Comparison of ENCODE assay signal across 8 cellular contexts in the genomic region with DNA sequence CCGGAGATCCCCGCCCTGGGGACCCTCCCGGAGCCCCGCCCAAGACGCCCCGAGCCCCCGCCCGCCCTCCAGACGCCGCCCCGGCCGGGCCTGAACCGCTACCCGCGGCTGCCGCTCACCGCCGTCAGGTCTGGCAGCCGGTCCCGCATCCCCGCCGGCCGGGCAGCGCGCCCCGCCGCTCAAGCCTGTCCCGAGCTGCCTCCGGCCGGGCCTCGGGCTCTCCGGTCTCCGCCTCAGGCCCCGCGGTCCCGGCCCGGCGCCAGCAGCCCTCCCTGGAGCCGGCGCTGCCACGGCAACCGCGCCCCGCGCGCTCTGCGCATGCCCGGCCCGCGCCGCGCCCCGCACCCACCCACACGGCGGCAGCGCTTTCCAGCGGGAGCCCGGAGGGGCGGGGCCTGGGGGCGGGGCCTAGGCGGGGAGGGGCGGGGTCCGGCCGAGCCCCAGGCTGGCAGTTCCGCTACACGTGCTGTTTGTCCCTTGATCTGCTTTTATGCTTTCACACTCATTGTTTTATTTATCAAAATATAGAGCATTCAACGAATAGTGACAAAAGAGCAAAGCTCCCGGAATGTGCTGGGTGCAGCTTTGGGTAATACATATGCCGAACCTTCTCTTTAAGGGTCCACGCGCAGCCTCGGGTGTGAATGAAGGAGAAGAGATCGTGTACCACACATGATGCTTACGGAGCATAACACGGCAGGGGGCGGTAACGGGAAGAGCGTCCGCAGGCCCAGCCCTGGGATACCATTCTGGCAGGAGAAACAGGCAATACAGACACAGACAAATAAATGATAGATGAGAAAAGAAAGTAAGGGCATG. TPM values are rescaled to one million over a fixed set of nuclear protein-coding genes. Genes with fewer than 3 reads are reported as not detected.
A peak's percentile ranks its signal among the peaks of the same experiment; 100 is the strongest.
DNase-seq lines count a peak whose midpoint lies in the region; ATAC-seq and TF ChIP-seq lines count a peak whose summit lies in the region.

A gene (minus strand): TSS at position 300 of the 819 bp plus-strand sequence. CDS start 151 bp downstream, at position 149.

- peaks cover 16% of the 10 kb centered on the region; the same call in 1 of the 2 replicates for H3K79me2 ChIP-seq in KMS-11 (ENCODE audit: insufficient read depth, low read depth)

- H3K36me3 ChIP-seq in KMS-11 (ENCODE audit: insufficient read depth) = no peaks in the 10 kb centered on the region

- peak; percentile 90 for ATAC-seq in GM21737 (IDR thresholded peaks at IDR 0.05; ENCODE audit: unreplicated experiment)
- peak; percentile 87 for ATAC-seq in stimulated activated naive CD8-positive, alpha-beta T cell treated with anti-CD3 and anti-CD28 coated beads, Interleukin-15, Interleukin-2, amounts not matched to agents 100 U/mL and 50 U/mL, for 24 hours

- H3K4me2 ChIP-seq in KMS-11 = peak within 1 kb of the TSS; percentile 66

- peak within 1 kb of the TSS; percentile 82 for H2AFZ ChIP-seq in KMS-11 (ENCODE audit: low read depth)

- TF ChIP-seq CTCF in KMS-11 (conservative IDR thresholded peaks at IDR 0.05; ENCODE audit: low read depth, low read length) (0 out of 2 replicates have a peak, but pooled peaks have one; percentile 18), fibroblast of pulmonary artery (IDR thresholded peaks at IDR 0.05; ENCODE audit: low read length, missing control alignments) (peak; percentile 38), nephron (IDR thresholded peaks at IDR 0.05; ENCODE audit: unreplicated experiment in 3 of 3) (peak in 2 of 3 experiments; percentile 8 to 20)

- peak within 1 kb of the TSS; percentile 82 for H3K4me3 Mint-ChIP-seq in activated T-helper 2 cell treated with anti-CD3 and anti-CD28 coated beads, Interferon-gamma antibody, Interleukin-2, Interleukin-4, amounts not matched to agents 10 μg/mL and 5 μg/mL and 100 μg/mL, durations not matched to agents 14 hours and 24 hours and 36 hours (ENCODE audit: low read depth)
- H3K4me3 Mint-ChIP-seq in nephron = peak within 1 kb of the TSS; percentile 82 to 90 (median 86)

- H3K36me3 Mint-ChIP-seq in activated T-helper 2 cell treated with anti-CD3 and anti-CD28 coated beads, Interferon-gamma antibody, Interleukin-2, Interleukin-4, amounts not matched to agents 10 μg/mL and 5 μg/mL and 100 μg/mL, durations not matched to agents 14 hours and 24 hours and 36 hours (ENCODE audit: low read depth) = peaks cover 4% of the 10 kb centered on the region
- H3K36me3 Mint-ChIP-seq in nephron (ENCODE audit: low read depth) = no peaks in the 10 kb centered on the region

- H3K4me1 Mint-ChIP-seq in activated T-helper 2 cell treated with anti-CD3 and anti-CD28 coated beads, Interferon-gamma antibody, Interleukin-2, Interleukin-4, amounts not matched to agents 10 μg/mL and 5 μg/mL and 100 μg/mL, durations not matched to agents 14 hours and 24 hours and 36 hours (ENCODE audit: low read depth) = peaks cover 24% of the 10 kb centered on the region
- peaks cover 25% of the 10 kb centered on the region for H3K4me1 Mint-ChIP-seq in nephron

- peak within 1 kb of the TSS; percentile 35 for H3K27ac ChIP-seq in KMS-11

- peak within 1 kb of the TSS; percentile 86 for H3K27ac Mint-ChIP-seq in activated T-helper 2 cell treated with anti-CD3 and anti-CD28 coated beads, Interferon-gamma antibody, Interleukin-2, Interleukin-4, amounts not matched to agents 10 μg/mL and 5 μg/mL and 100 μg/mL, durations not matched to agents 14 hours and 24 hours and 36 hours
- peak within 1 kb of the TSS in 2 of 3 experiments; percentile 12 to 63 for H3K27ac Mint-ChIP-seq in nephron

- no peaks in the 10 kb centered on the region for H3K27me3 ChIP-seq in KMS-11 (ENCODE audit: insufficient read depth, low read depth)

- H3K27me3 Mint-ChIP-seq in activated T-helper 2 cell treated with anti-CD3 and anti-CD28 coated beads, Interferon-gamma antibody, Interleukin-2, Interleukin-4, amounts not matched to agents 10 μg/mL and 5 μg/mL and 100 μg/mL, durations not matched to agents 14 hours and 24 hours and 36 hours (ENCODE audit: low read depth) = no peaks in the 10 kb centered on the region
- H3K27me3 Mint-ChIP-seq in nephron (ENCODE audit: low read depth) = peaks cover 8% of the 10 kb centered on the region

- peak; percentile 87 for DNase-seq in EH (ENCODE audit: low read depth)
- peak; percentile 77 for DNase-seq in RKO (ENCODE audit: low spot score)
- peak; percentile 84 for DNase-seq in activated T-helper 2 cell treated with anti-CD3 and anti-CD28 coated beads, Interferon-gamma antibody, Interleukin-2, Interleukin-4, amounts not matched to agents 10 μg/mL and 5 μg/mL and 100 μg/mL, durations not matched to agents 14 hours and 24 hours and 36 hours (ENCODE audit: low spot score)
- peak; percentile 81 for DNase-seq in fibroblast of pulmonary artery (ENCODE audit: low read depth)
- DNase-seq in stimulated activated naive CD8-positive, alpha-beta T cell treated with anti-CD3 and anti-CD28 coated beads, Interleukin-15, Interleukin-2, amounts not matched to agents 100 U/mL and 50 U/mL, for 24 hours = peak; percentile 91

- H3K9ac ChIP-seq in KMS-11 = peak within 1 kb of the TSS; percentile 56; the same call in 1 of the 2 replicates

- H4K20me1 ChIP-seq in KMS-11 (ENCODE audit: insufficient read depth) = no peaks in the 10 kb centered on the region

- peaks cover 10% of the 10 kb centered on the region for H3K4me1 ChIP-seq in KMS-11 (ENCODE audit: low read depth, poor library complexity, severe bottlenecking)

- no peaks in the 10 kb centered on the region for H3K9me3 Mint-ChIP-seq in activated T-helper 2 cell treated with anti-CD3 and anti-CD28 coated beads, Interferon-gamma antibody, Interleukin-2, Interleukin-4, amounts not matched to agents 10 μg/mL and 5 μg/mL and 100 μg/mL, durations not matched to agents 14 hours and 24 hours and 36 hours
- no peaks in the 10 kb centered on the region for H3K9me3 Mint-ChIP-seq in nephron

- H3K4me3 ChIP-seq in KMS-11 (IDR thresholded peaks at IDR 0.05; ENCODE audit: insufficient read depth, low read depth, low read length) (no peak within 1 kb of the TSS), fibroblast of pulmonary artery (replicated peaks; ENCODE audit: low read depth, low read length) (peak within 1 kb of the TSS; percentile 86)

- intact Hi-C loops in activated T-helper 2 cell treated with anti-CD3 and anti-CD28 coated beads, Interferon-gamma antibody, Interleukin-2, Interleukin-4, amounts not matched to agents 10 μg/mL and 5 μg/mL and 100 μg/mL, durations not matched to agents 14 hours and 24 hours and 36 hours (cut with micrococcal nuclease) = loop anchor here (1.0 kb wide), 1 partner anchor 32 kb away; no protein-coding TSS in a partner anchor

RNA-seq across cellular contexts. Expression of the gene that starts here (rescaled TPM):
- total RNA-seq in activated T-helper 2 cell treated with anti-CD3 and anti-CD28 coated beads, Interferon-gamma antibody, Interleukin-2, Interleukin-4, amounts not matched to agents 10 μg/mL and 5 μg/mL and 100 μg/mL, durations not matched to agents 14 hours and 24 hours and 36 hours = 19.6 and 19.9 TPM in 2 replicates
